In the genomic region with DNA sequence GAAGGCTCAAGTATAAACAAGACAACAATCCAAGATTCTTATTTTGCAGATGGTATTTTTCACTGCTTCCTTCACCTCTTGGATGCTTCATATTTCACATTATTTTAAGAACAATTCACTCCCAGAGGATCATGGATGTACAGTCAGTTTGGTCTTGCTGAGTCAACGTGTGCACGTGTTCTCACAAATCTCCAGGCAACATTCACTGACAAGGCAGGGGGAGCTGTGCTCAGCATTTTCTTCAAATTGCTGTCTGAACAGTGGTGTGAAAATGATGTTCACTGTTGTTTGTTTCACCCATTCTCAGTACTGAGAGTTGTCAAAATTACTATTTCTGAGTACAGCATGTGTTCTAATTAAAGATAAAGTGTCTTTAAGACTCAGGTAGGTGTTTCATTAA, we compare ENCODE assay signal across 12 cellular contexts.
DNase-seq lines count a peak whose midpoint lies in the region; ATAC-seq and TF ChIP-seq lines count a peak whose summit lies in the region.
"Had no signal": no experiment of that assay in that cellular context is flagged by ENCODE, and none has a peak within 500 bp of the region (broad histone marks: within the 10 kb centered on the region; RNA-seq: fewer than 3 reads in every experiment).

No MANE protein-coding gene starts in this region.

- TF ChIP-seq CTCF in BE2C (IDR thresholded peaks at IDR 0.05; ENCODE audit: low read depth, low read length) (0 out of 2 replicates have a peak, but pooled peaks have one; percentile 7), IMR-90 (conservative IDR thresholded peaks at IDR 0.05; ENCODE audit: low read depth, low read length) (peak; percentile 33)

- no peak overlapping the region for H2AK9ac ChIP-seq in IMR-90 (replicated peaks; ENCODE audit: low read depth, low read length, poor library complexity)

- TF ChIP-seq RAD21 in IMR-90 (IDR thresholded peaks at IDR 0.05; ENCODE audit: low read length): no peak

- H3K9me3 Mint-ChIP-seq in activated T-cell treated with anti-CD3 and anti-CD28 coated beads, Interleukin-2, amount 50 U/mL, for 24 hours: no peaks in the 10 kb centered on the region

- H3K23ac ChIP-seq in IMR-90 (ENCODE audit: low read depth, low read length): peak overlapping the region; percentile 5; the same call in 1 of the 2 replicates

- no TSS peak for BruUV-seq in IMR-90 (replicated peaks; lab: Mats Ljungman, UMichigan)

- H3K9me1 ChIP-seq in IMR-90 (ENCODE audit: insufficient read depth, low read length): peaks cover 18% of the 10 kb centered on the region

- H3K9me3 ChIP-seq in BE2C: no peaks in the 10 kb centered on the region
- H3K9me3 ChIP-seq in IMR-90 (ENCODE audit: control insufficient read depth, insufficient read depth, low read length): no peaks in the 10 kb centered on the region
- H3K9me3 ChIP-seq in adipocyte (ENCODE audit: control insufficient read depth, low read length): no peaks in the 10 kb centered on the region
- H3K9me3 ChIP-seq: thoracic aorta had no signal

- in situ Hi-C loops in IMR-90 (cut with MboI; ENCODE audit: low sequenced_read_pairs): loop anchor here (25.0 kb wide), 1 partner anchor 257 kb away; no protein-coding TSS in a partner anchor

- no peak overlapping the region for H3K18ac ChIP-seq in IMR-90 (ENCODE audit: low read depth, low read length)

- peak overlapping the region; percentile 19; the same call in 1 of the 2 replicates for H2BK20ac ChIP-seq in IMR-90 (ENCODE audit: low read depth, low read length)

- no peak overlapping the region for H2AFZ ChIP-seq in IMR-90 (replicated peaks; ENCODE audit: low read length, poor library complexity)

- ATAC-seq in IMR-90 (ENCODE audit: low read depth): no peak
- no peak for ATAC-seq in HG03469 (IDR thresholded peaks at IDR 0.05; ENCODE audit: unreplicated experiment)
- ATAC-seq: activated CD4-positive, CD25-positive, alpha-beta regulatory T cell treated with anti-CD3 and anti-CD28 coated beads, Interleukin-2, amount 50 U/mL, for 24 hours had no signal

- H4K20me1 ChIP-seq in IMR-90 (ENCODE audit: insufficient read depth, low read length): no peaks in the 10 kb centered on the region

- no peak for DNase-seq in BE2C
- DNase-seq in IMR-90: peak; percentile 82
- DNase-seq in adipocyte (ENCODE audit: low read depth): peak; percentile 33
- DNase-seq in kidney tubule cell (ENCODE audit: low spot score): peak; percentile 76
- DNase-seq in KG1 (lab: John Stamatoyannopoulos, UW): no peak
- DNase-seq in germinal center (ENCODE audit: low spot score): no peak
- no peak for DNase-seq in activated T-cell treated with anti-CD3 and anti-CD28 coated beads, Interleukin-2, amount 50 U/mL, for 24 hours
- DNase-seq: central memory CD4-positive, alpha-beta T cell; NCI-H510A treated with DMSO at 0.1 percent for 48 hours had no signal

- CTCF ChIA-PET in IMR-90 (lab: Yijun Ruan, JAX): interaction anchor here (0.7 to 4.3 kb wide), 4 partner anchors 9 to 819 kb away, joined by 3 to 23 read pairs (median 8); no protein-coding TSS in a partner anchor

- H3K9ac ChIP-seq in IMR-90 (ENCODE audit: low read depth, low read length): no peak overlapping the region
- no peak overlapping the region for H3K9ac ChIP-seq in adipocyte (ENCODE audit: low read length)

- H4K8ac ChIP-seq in IMR-90 (ENCODE audit: low read depth in 2 of 2, low read length in 2 of 2): no peak overlapping the region

- H3K27ac ChIP-seq in IMR-90 (ENCODE audit: insufficient read depth, low read length): no peak overlapping the region
- H3K27ac ChIP-seq: thoracic aorta had no signal

- no peak for TF ChIP-seq POLR2A in IMR-90 (IDR thresholded peaks at IDR 0.05; ENCODE audit: low read depth, low read length)

- H3K14ac ChIP-seq in IMR-90 (replicated peaks; ENCODE audit: low read depth, low read length): no peak overlapping the region

- H3K56ac ChIP-seq in IMR-90 (ENCODE audit: extremely low read depth, insufficient read depth, low read length): no peak overlapping the region

- H3K4me1 Mint-ChIP-seq in activated T-cell treated with anti-CD3 and anti-CD28 coated beads, Interleukin-2, amount 50 U/mL, for 24 hours (ENCODE audit: low read depth): no peaks in the 10 kb centered on the region

- H2BK15ac ChIP-seq in IMR-90 (ENCODE audit: low read depth, low read length): no peak overlapping the region; the same call in 2 of the 3 replicates

- peak overlapping the region; percentile 1; the same call in 1 of the 2 replicates for H2AK5ac ChIP-seq in IMR-90 (ENCODE audit: low read depth, low read length)

- POLR2A ChIA-PET in IMR-90 (lab: Charles Lee; ENCODE audit: unreplicated experiment): no interaction called here

- intact Hi-C loops in IMR-90 (cut with micrococcal nuclease): loop anchor here (2.0 kb wide), 1 partner anchor 77 kb away; no protein-coding TSS in a partner anchor

- dilution Hi-C loops in IMR-90 (cut with HindIII; ENCODE audit: low sequenced_read_pairs, unreplicated experiment): no loop called here

- H2BK120ac ChIP-seq in IMR-90 (ENCODE audit: low read depth, low read length): peak overlapping the region; percentile 41

- H3K4me3 Mint-ChIP-seq in activated T-cell treated with anti-CD3 and anti-CD28 coated beads, Interleukin-2, amount 50 U/mL, for 24 hours: no peak overlapping the region

- no peak overlapping the region for H3K4me3 ChIP-seq in BE2C (ENCODE audit: low read depth, low read length)
- H3K4me3 ChIP-seq in IMR-90 (ENCODE audit: insufficient read depth, low read depth, low read length): no peak overlapping the region
- no peak overlapping the region for H3K4me3 ChIP-seq in adipocyte (ENCODE audit: low read length)
- H3K4me3 ChIP-seq: thoracic aorta had no signal

- H3K36me3 ChIP-seq in BE2C (no peaks in the 10 kb centered on the region), IMR-90 (ENCODE audit: control insufficient read depth, insufficient read depth, low read length) (no peaks in the 10 kb centered on the region), adipocyte (ENCODE audit: control insufficient read depth, insufficient read depth, low read length, severe bottlenecking) (no peaks in the 10 kb centered on the region)
- H3K36me3 ChIP-seq: thoracic aorta had no signal

- no peak overlapping the region for H4K5ac ChIP-seq in IMR-90 (ENCODE audit: low read depth, low read length)

- WGBS in IMR-90 (ENCODE audit: extremely low coverage in 2 of 2, insufficient read length in 1 of 2), 2 experiments: no CpG with 5 or more reads among the region's 2 CpGs

- H3K4ac ChIP-seq in IMR-90 (ENCODE audit: low read depth, low read length): peak overlapping the region; percentile 30; the same call in 1 of the 2 replicates

- H3K27ac Mint-ChIP-seq in activated T-cell treated with anti-CD3 and anti-CD28 coated beads, Interleukin-2, amount 50 U/mL, for 24 hours: no peak overlapping the region

- H3K27me3 Mint-ChIP-seq in activated T-cell treated with anti-CD3 and anti-CD28 coated beads, Interleukin-2, amount 50 U/mL, for 24 hours: no peaks in the 10 kb centered on the region

- H2BK5ac ChIP-seq in IMR-90 (ENCODE audit: low read depth, low read length, poor library complexity, severe bottlenecking): peak overlapping the region; percentile 25

- no peaks in the 10 kb centered on the region for H3K27me3 ChIP-seq in BE2C
- H3K27me3 ChIP-seq in IMR-90 (ENCODE audit: control insufficient read depth, insufficient read depth, low read length): no peaks in the 10 kb centered on the region
- H3K27me3 ChIP-seq in adipocyte (replicated peaks; ENCODE audit: control insufficient read depth, insufficient read depth, low read length): no peaks in the 10 kb centered on the region

- no peaks in the 10 kb centered on the region for H3K79me1 ChIP-seq in IMR-90 (ENCODE audit: low read depth in 1 of 2, low read length in 2 of 2)

- no peaks in the 10 kb centered on the region for H3K4me1 ChIP-seq in BE2C
- H3K4me1 ChIP-seq in IMR-90 (ENCODE audit: control insufficient read depth, insufficient read depth, low read length): peaks cover 10% of the 10 kb centered on the region
- H3K4me1 ChIP-seq in adipocyte (ENCODE audit: control insufficient read depth, insufficient read depth, low read length): peaks cover 9% of the 10 kb centered on the region

- no peak overlapping the region for H3K4me2 ChIP-seq in IMR-90 (ENCODE audit: low read depth, low read length)

- 0 out of 2 replicates have a peak overlapping the region, but pooled peaks have one; percentile 5 for H4K91ac ChIP-seq in IMR-90 (ENCODE audit: insufficient read depth, low read depth, low read length)

- H3K36me3 Mint-ChIP-seq in activated T-cell treated with anti-CD3 and anti-CD28 coated beads, Interleukin-2, amount 50 U/mL, for 24 hours (ENCODE audit: low read depth): no peaks in the 10 kb centered on the region

TF ChIP-seq in IMR-90, 13 proteins besides CTCF, POLR2A, EP300 and RAD21 (continues in another document):
- no peak for TF ChIP-seq SMC3 (IDR thresholded peaks at IDR 0.05; ENCODE audit: low read depth, low read length)
- TF ChIP-seq RCOR1 (IDR thresholded peaks at IDR 0.05; ENCODE audit: insufficient replicate concordance, low read length): no peak
- no peak for TF ChIP-seq ELK1 (IDR thresholded peaks at IDR 0.05; ENCODE audit: borderline replicate concordance, low read depth, low read length)
- TF ChIP-seq NFE2L2 (IDR thresholded peaks at IDR 0.05; ENCODE audit: low read depth, low read length): peak; percentile 32; the same call in 1 of the 2 replicates
- TF ChIP-seq RFX5 (IDR thresholded peaks at IDR 0.05; ENCODE audit: low read depth, low read length): no peak
- TF ChIP-seq CHD1 (IDR thresholded peaks at IDR 0.05; ENCODE audit: low read depth, low read length): no peak
- TF ChIP-seq, protein P1, sequence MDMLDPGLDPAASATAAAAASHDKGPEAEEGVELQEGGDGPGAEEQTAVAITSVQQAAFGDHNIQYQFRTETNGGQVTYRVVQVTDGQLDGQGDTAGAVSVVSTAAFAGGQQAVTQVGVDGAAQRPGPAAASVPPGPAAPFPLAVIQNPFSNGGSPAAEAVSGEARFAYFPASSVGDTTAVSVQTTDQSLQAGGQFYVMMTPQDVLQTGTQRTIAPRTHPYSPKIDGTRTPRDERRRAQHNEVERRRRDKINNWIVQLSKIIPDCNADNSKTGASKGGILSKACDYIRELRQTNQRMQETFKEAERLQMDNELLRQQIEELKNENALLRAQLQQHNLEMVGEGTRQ (IDR thresholded peaks at IDR 0.05; ENCODE audit: low read depth, low read length): peak; percentile 78; the same call in 1 of the 2 replicates
- TF ChIP-seq MAFK (IDR thresholded peaks at IDR 0.05; ENCODE audit: low read depth, low read length): peak; percentile 85
- no peak for TF ChIP-seq MAZ (IDR thresholded peaks at IDR 0.05; ENCODE audit: borderline replicate concordance, low read depth, low read length)
- no peak for TF ChIP-seq CEBPB (IDR thresholded peaks at IDR 0.05; ENCODE audit: low read depth, low read length)

Comparison
In these comparisons a context has a peak if more than half of its experiments do, and no peak if none do; other contexts are left out.
1. DNase-seq: peak in IMR-90 (single experiment), adipocyte (single experiment) and kidney tubule cell (single experiment); none in BE2C (single experiment), KG1 (single experiment), germinal center (single experiment) and activated T-cell treated with anti-CD3 and anti-CD28 coated beads, Interleukin-2, amount 50 U/mL, for 24 hours (single experiment).